10 cellular contexts compared by ENCODE assay signal in the genomic region with DNA sequence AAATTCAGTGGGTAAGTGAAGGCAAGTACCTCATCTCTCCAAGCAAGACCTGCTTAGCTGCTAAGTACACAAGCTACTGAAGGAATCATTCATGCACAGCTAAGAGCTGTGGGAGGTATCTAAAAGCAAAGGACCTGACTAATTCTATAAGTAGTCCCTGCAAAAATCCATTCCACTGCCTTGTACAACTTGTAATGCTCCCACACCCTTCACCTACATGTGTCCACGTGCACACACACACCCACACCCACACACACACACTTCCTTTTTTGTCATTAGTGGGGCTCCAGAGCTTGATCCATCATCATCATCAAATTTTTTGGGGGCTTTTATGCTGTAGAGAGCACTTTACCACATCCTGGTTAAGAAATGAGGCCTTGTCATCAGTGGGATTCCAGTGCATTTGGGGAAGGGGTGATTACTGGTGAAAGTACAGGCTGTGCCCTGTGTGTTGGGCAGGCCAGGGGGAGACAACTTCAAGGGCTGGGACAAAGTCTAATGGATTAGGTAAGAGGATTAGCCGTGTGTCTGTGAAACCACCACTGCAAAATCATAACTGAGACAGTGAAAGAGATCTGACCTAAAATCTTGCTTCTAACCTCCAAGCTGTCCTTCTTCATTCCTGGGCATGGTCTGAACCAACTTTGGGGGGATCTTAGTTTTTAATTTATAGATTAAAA. TPM values are rescaled to one million over a fixed set of nuclear protein-coding genes. Genes with fewer than 3 reads are reported as not detected.
"Had no signal": no experiment of that assay in that cellular context is flagged by ENCODE, and none has a peak within 500 bp of the region (broad histone marks: within the 10 kb centered on the region; RNA-seq: fewer than 3 reads in every experiment).

No MANE protein-coding gene starts in this region.

RNA-seq across cellular contexts. Expression of gene TERB2, which starts 47.4 kb away (rescaled TPM):
- total RNA-seq: activated CD4-positive, alpha-beta T cell treated with anti-CD3 and anti-CD28 coated beads, Interleukin-2, amount 10 ng/mL, durations not matched to agents 7 days and 5 days; body of pancreas; fibroblast of lung; left lung; mucosa of descending colon; naive thymus-derived CD4-positive, alpha-beta T cell; pulmonary artery endothelial cell; uterus had no signal
- polyA plus RNA-seq: fibroblast of lung; immature natural killer cell; naive thymus-derived CD4-positive, alpha-beta T cell; ovary had no signal
